Comparison of ENCODE assay signal across 8 cellular contexts in the genomic region with DNA sequence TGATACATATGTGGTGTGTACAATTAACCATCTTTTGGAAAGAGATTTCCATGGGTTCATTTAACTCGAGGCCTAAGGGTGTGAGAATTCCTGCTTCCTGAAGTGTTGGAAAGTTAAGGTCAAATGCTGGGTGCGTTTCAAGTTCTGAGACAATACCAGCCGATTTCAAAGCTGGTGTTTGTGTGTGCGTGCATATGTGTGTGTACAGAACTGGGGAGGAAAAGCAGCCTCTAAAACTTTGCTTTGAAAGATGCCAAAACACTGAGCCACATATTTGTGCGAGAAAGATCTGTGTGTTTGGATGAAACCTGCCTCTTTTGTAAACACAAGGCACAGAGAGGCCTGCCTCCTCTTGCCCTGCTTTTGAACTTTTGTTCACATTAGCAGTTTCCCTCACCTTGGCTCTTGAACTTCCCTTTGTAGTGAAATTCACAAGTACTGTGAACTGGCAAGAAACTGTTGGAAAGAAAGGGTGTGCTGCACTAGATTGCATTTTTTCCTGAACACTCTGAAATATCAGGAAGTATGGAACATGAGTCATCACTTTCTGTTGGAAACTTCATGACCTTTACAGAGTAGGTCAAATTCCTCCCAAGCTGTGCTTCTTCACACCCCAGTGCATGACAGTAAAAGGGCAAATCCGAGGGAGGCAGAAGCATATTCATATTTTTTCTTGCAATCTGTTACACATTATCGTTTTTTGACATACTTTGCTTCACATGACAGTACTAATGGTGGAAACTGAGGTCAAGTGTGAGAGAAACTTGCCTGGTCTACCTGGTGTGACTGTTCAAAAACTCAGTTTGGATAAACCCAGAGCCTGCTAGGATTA. TPM values are rescaled to one million over a fixed set of nuclear protein-coding genes. Genes with fewer than 3 reads are reported as not detected.
A peak's percentile ranks its signal among the peaks of the same experiment; 100 is the strongest.
DNase-seq lines count a peak whose midpoint lies in the region; ATAC-seq and TF ChIP-seq lines count a peak whose summit lies in the region.

No MANE protein-coding gene starts in this region.

- H3K4me3 ChIP-seq in suprapubic skin: no peak overlapping the region

- H3K27ac ChIP-seq in suprapubic skin: peak overlapping the region; percentile 78

- intact Hi-C loops in left colon (cut with DNase I, micrococcal nuclease): no loop called here

- TF ChIP-seq POLR2A in suprapubic skin (IDR thresholded peaks at IDR 0.05): no peak

- DNase-seq in HS-5 (ENCODE audit: low read depth) (peak; percentile 98), brain pericyte (ENCODE audit: low read depth, low spot score) (peak; percentile 79), left colon (no peak), suprapubic skin (ENCODE audit: low spot score in 2 of 2) (no peak), GM20000 (ENCODE audit: low spot score) (no peak)
- DNase-seq in stimulated activated CD4-positive, alpha-beta T cell treated with anti-CD3 and anti-CD28 coated beads, Interleukin-15, amount 100 ng/mL, for 24 hours: no peak

- ATAC-seq in left colon (peak; percentile 96), GM21526 (IDR thresholded peaks at IDR 0.05; ENCODE audit: low FRiP score, unreplicated experiment) (no peak), HG03196 (IDR thresholded peaks at IDR 0.05; ENCODE audit: unreplicated experiment) (no peak)

- no peaks in the 10 kb centered on the region for H3K27me3 ChIP-seq in suprapubic skin

- no peaks in the 10 kb centered on the region for H3K9me3 ChIP-seq in suprapubic skin

- peaks cover 32% of the 10 kb centered on the region for H3K4me1 ChIP-seq in suprapubic skin

- WGBS in suprapubic skin: 27% methylated on average over 7 of the region's 7 CpGs

- H3K36me3 ChIP-seq in suprapubic skin: no peaks in the 10 kb centered on the region

- TF ChIP-seq CTCF in suprapubic skin (IDR thresholded peaks at IDR 0.05) (no peak), GM20000 (IDR thresholded peaks at IDR 0.05; ENCODE audit: extremely low read depth, missing control alignments) (no peak)

- no peak for TF ChIP-seq EP300 in suprapubic skin (IDR thresholded peaks at IDR 0.05)

RNA-seq across cellular contexts. Expression of a gene that starts 20.0 kb away (rescaled TPM):
- total RNA-seq in left colon (10 to 100 TPM in 1 of 2 donors, 1 to 10 TPM in 1; 9.6 to 16.2 TPM), suprapubic skin (10 to 100 TPM in 1 of 4 donors, 1 to 10 TPM in 3; 3.8 to 12.9 (median 6.7) TPM)

Comparison
In these comparisons a context has a peak if more than half of its experiments do, and no peak if none do; other contexts are left out.
1. DNase-seq: peak in HS-5 (single experiment) and brain pericyte (single experiment); none in left colon (0 of 2), suprapubic skin (0 of 2), stimulated activated CD4-positive, alpha-beta T cell treated with anti-CD3 and anti-CD28 coated beads, Interleukin-15, amount 100 ng/mL, for 24 hours (single experiment) and GM20000 (single experiment).